Comparison of ENCODE assay signal across 16 cellular contexts in genomic region chr5:411728-412127, GRCh38. TPM values are rescaled to one million over a fixed set of nuclear protein-coding genes. Genes with fewer than 3 reads are reported as not detected.
DNase-seq lines count a peak whose midpoint lies in the region; ATAC-seq, FAIRE-seq and TF ChIP-seq lines count a peak whose summit lies in the region.
"Had no signal": no experiment of that assay in that cellular context is flagged by ENCODE, and none has a peak within 500 bp of the region (broad histone marks: within the 10 kb centered on the region; RNA-seq: fewer than 3 reads in every experiment).

No MANE protein-coding gene starts in this region.

- TF ChIP-seq POLR2A in gastrocnemius medialis (IDR thresholded peaks at IDR 0.05): no peak

- FAIRE-seq in kidney (lab: Jason Lieb, UNC): no peak
- FAIRE-seq: small intestine had no signal

- H3K4me3 ChIP-seq in SJCRH30 (no peak overlapping the region), kidney (ENCODE audit: low read length in 2 of 2) (no peak overlapping the region), gastrocnemius medialis (no peak overlapping the region)
- H3K4me3 ChIP-seq: upper lobe of left lung had no signal

- intact Hi-C loops in kidney (cut with DNase I): no loop called here
- intact Hi-C loops in gastrocnemius medialis (cut with DNase I; ENCODE audit: low total_unique reads): no loop called here

- H3K27me3 ChIP-seq in SJCRH30 (no peaks in the 10 kb centered on the region), gastrocnemius medialis (peaks cover 0 to 9% (median under 1%) of the 10 kb centered on the region in 3 donors)
- H3K27me3 ChIP-seq: upper lobe of left lung had no signal

- DNase-seq in stimulated activated CD4-positive, alpha-beta T cell treated with anti-CD3 and anti-CD28 coated beads, Interleukin-15, amount 100 ng/mL, for 24 hours: peak; percentile 73
- no peak for DNase-seq in stimulated activated CD4-positive, alpha-beta T cell treated with anti-CD3 and anti-CD28 coated beads, Interleukin-12 subunit alpha, Interleukin-12 subunit beta, amount 100 ng/mL, for 4 hours
- DNase-seq in SJCRH30: no peak
- peak; percentile 39 for DNase-seq in kidney
- peak; percentile 66 for DNase-seq in stimulated activated naive CD8-positive, alpha-beta T cell treated with anti-CD3 and anti-CD28 coated beads, Interleukin-15, Interleukin-2, amounts not matched to agents 100 U/mL and 50 U/mL, for 24 hours
- DNase-seq in CD1c-positive myeloid dendritic cell (ENCODE audit: extremely low spot score): no peak
- no peak for DNase-seq in gastrocnemius medialis
- no peak for DNase-seq in KG1 (lab: John Stamatoyannopoulos, UW)
- DNase-seq: central memory CD4-positive, alpha-beta T cell; DMS79 treated with DMSO at 0.1 percent for 48 hours; immature natural killer cell; NCI-H1694 treated with DMSO at 0.1 percent for 48 hours; NCI-H524 treated with DMSO at 0.1 percent for 48 hours; small intestine; SW 1271 had no signal

- in situ Hi-C loops in gastrocnemius medialis (cut with MboI; ENCODE audit: low sequenced_read_pairs in 4 of 4): no loop called here

- H3K4me1 ChIP-seq in SJCRH30 (peaks cover 7% of the 10 kb centered on the region; the same call in 1 of the 2 replicates), kidney (ENCODE audit: control insufficient read depth in 1 of 2, insufficient read depth in 1 of 2, low read depth in 1 of 2, low read length in 2 of 2) (no peaks in the 10 kb centered on the region), gastrocnemius medialis (no peaks in the 10 kb centered on the region)

- H3K36me3 ChIP-seq in SJCRH30: no peaks in the 10 kb centered on the region
- H3K36me3 ChIP-seq in kidney (ENCODE audit: control insufficient read depth in 1 of 2, insufficient read depth in 2 of 2, low read length in 2 of 2): no peaks in the 10 kb centered on the region
- H3K36me3 ChIP-seq in gastrocnemius medialis: no peaks in the 10 kb centered on the region
- H3K36me3 ChIP-seq: upper lobe of left lung had no signal

- TF ChIP-seq CTCF in kidney (IDR thresholded peaks at IDR 0.05; ENCODE audit: borderline replicate concordance, extremely low read depth, insufficient read depth) (no peak), gastrocnemius medialis (IDR thresholded peaks at IDR 0.05 in 4 of 5, conservative IDR thresholded peaks at IDR 0.05 in 1 of 5) (no peak)

- H3K27ac ChIP-seq in SJCRH30 (peak overlapping the region; percentile 43), kidney (ENCODE audit: low read depth in 2 of 2, low read length in 2 of 2) (no peak overlapping the region), gastrocnemius medialis (no peak overlapping the region)
- H3K27ac ChIP-seq: upper lobe of left lung had no signal

- H3K9me3 ChIP-seq in SJCRH30 (replicated peaks): no peaks in the 10 kb centered on the region
- no peaks in the 10 kb centered on the region for H3K9me3 ChIP-seq in kidney (ENCODE audit: control insufficient read depth in 1 of 2, low read length in 2 of 2)
- H3K9me3 ChIP-seq in gastrocnemius medialis: no peaks in the 10 kb centered on the region
- H3K9me3 ChIP-seq: upper lobe of left lung had no signal

- no peak overlapping the region for H3K9ac ChIP-seq in kidney (ENCODE audit: low read length in 2 of 2)

- ATAC-seq in stimulated activated naive CD8-positive, alpha-beta T cell treated with anti-CD3 and anti-CD28 coated beads, Interleukin-15, Interleukin-2, amounts not matched to agents 100 U/mL and 50 U/mL, for 24 hours: peak; percentile 90
- no peak for ATAC-seq in gastrocnemius medialis

RNA-seq across cellular contexts. Expression of gene EXOC3, which starts 31.2 kb away (rescaled TPM):
- 10.2 and 10.4 TPM in 2 replicates for total RNA-seq in SJCRH30 (2014; rRNA removed; shearing (Covaris generic))
- total RNA-seq in kidney (71.5 TPM), gastrocnemius medialis (10 to 100 TPM; 44.3 to 81.7 (median 54.0) TPM)
- polyA plus RNA-seq in kidney (ENCODE audit: insufficient read depth, low read depth, low replicate concordance): 40.5 TPM

Comparison
In these comparisons a context has a peak if more than half of its experiments do, and no peak if none do; other contexts are left out.
1. DNase-seq: peak in stimulated activated CD4-positive, alpha-beta T cell treated with anti-CD3 and anti-CD28 coated beads, Interleukin-15, amount 100 ng/mL, for 24 hours (single experiment), kidney (single experiment) and stimulated activated naive CD8-positive, alpha-beta T cell treated with anti-CD3 and anti-CD28 coated beads, Interleukin-15, Interleukin-2, amounts not matched to agents 100 U/mL and 50 U/mL, for 24 hours (single experiment); none in stimulated activated CD4-positive, alpha-beta T cell treated with anti-CD3 and anti-CD28 coated beads, Interleukin-12 subunit alpha, Interleukin-12 subunit beta, amount 100 ng/mL, for 4 hours (single experiment), SJCRH30 (0 of 2), CD1c-positive myeloid dendritic cell (single experiment), gastrocnemius medialis (0 of 2) and KG1 (single experiment).